Comparison of ENCODE assay signal across 10 cellular contexts in genomic region chr7:45402480-45403218, GRCh38.
DNase-seq lines count a peak whose midpoint lies in the region; ATAC-seq, FAIRE-seq and TF ChIP-seq lines count a peak whose summit lies in the region.
"Had no signal": no experiment of that assay in that cellular context is flagged by ENCODE, and none has a peak within 500 bp of the region (broad histone marks: within the 10 kb centered on the region; RNA-seq: fewer than 3 reads in every experiment).

No MANE protein-coding gene starts in this region.

- in situ Hi-C loops in GM12878 (cut with MboI): no loop called here

- DNase-seq in MV-4-11 (lab: John Stamatoyannopoulos, UW): peak; percentile 98
- peak; percentile 3 for DNase-seq in GM12878 (ENCODE audit: low read depth, low spot score)
- DNase-seq in osteoblast (ENCODE audit: insufficient read length, low spot score, missing footprints): peak; percentile 18
- DNase-seq in HT-29 (ENCODE audit: low spot score): no peak
- DNase-seq in midbrain (lab: John Stamatoyannopoulos, UW): no peak
- no peak for DNase-seq in NCI-H1105 (lab: John Stamatoyannopoulos, UW)

- BruUV-seq in GM12878 (replicated peaks; lab: Mats Ljungman, UMichigan): no TSS peak

- no peaks in the 10 kb centered on the region; a peak in 1 of 4 replicates for H3K27me3 ChIP-seq in GM12878 (replicated peaks in 1 of 2; ENCODE audit: control insufficient read depth in 2 of 2, insufficient read depth in 2 of 2, low read length in 1 of 2)
- no peaks in the 10 kb centered on the region for H3K27me3 ChIP-seq in osteoblast (ENCODE audit: insufficient read depth, low read length)

- peak; percentile 84 for ATAC-seq in GM18868 (IDR thresholded peaks at IDR 0.05; ENCODE audit: unreplicated experiment)
- no peak for ATAC-seq in GM12878
- no peak for ATAC-seq in GM18907 (IDR thresholded peaks at IDR 0.05; ENCODE audit: unreplicated experiment)

- TF ChIP-seq CTCF in GM12878 (IDR thresholded peaks at IDR 0.05 in 2 of 3, conservative IDR thresholded peaks at IDR 0.05 in 1 of 3; ENCODE audit: control insufficient read depth in 2 of 3, extremely low read depth in 1 of 3, insufficient read depth in 1 of 3, low read depth in 3 of 3, low read length in 3 of 3): no peak
- TF ChIP-seq CTCF in osteoblast (IDR thresholded peaks at IDR 0.05; ENCODE audit: extremely low read depth, low read depth, low read length): no peak

- H3K4me2 ChIP-seq in GM12878 (ENCODE audit: control insufficient read depth, insufficient read depth) (no peak overlapping the region), osteoblast (ENCODE audit: insufficient read depth, low read length) (no peak overlapping the region)

- RAD21 ChIA-PET in GM12878 (lab: Charles Lee; ENCODE audit: unreplicated experiment): no interaction called here

- no peak for TF ChIP-seq RAD21 in GM12878 (IDR thresholded peaks at IDR 0.05; ENCODE audit: insufficient read depth, low read depth, low read length)

- H3K79me2 ChIP-seq in GM12878 (ENCODE audit: control insufficient read depth, insufficient read depth, low read length) (no peaks in the 10 kb centered on the region), osteoblast (ENCODE audit: insufficient read depth, low read length) (no peaks in the 10 kb centered on the region)
- H3K79me2 ChIP-seq: parathyroid adenoma had no signal

- H3K4me3 ChIP-seq in GM12878 (no peak overlapping the region), osteoblast (ENCODE audit: insufficient read depth, low read length) (no peak overlapping the region)

- no peak for FAIRE-seq in GM12878 (lab: Jason Lieb, UNC)
- FAIRE-seq: H1 had no signal

- TF ChIP-seq EP300 in GM12878 (IDR thresholded peaks at IDR 0.05; ENCODE audit: borderline replicate concordance in 1 of 2, control insufficient read depth in 1 of 2, low read depth in 2 of 2, low read length in 2 of 2): no peak

- intact Hi-C loops in GM12878 (cut with micrococcal nuclease; ENCODE audit: unreplicated experiment): no loop called here

- SMC1A ChIA-PET in GM12878 (lab: Charles Lee; ENCODE audit: uncharacterized antibody, unreplicated experiment): no interaction called here

- H4K20me1 ChIP-seq in GM12878 (ENCODE audit: control insufficient read depth, insufficient read depth) (no peaks in the 10 kb centered on the region), osteoblast (ENCODE audit: insufficient read depth, low read length) (no peaks in the 10 kb centered on the region)

- H3K4me1 ChIP-seq in GM12878 (ENCODE audit: control insufficient read depth, insufficient read depth, low read length) (no peaks in the 10 kb centered on the region), osteoblast (ENCODE audit: insufficient read depth, low read length) (no peaks in the 10 kb centered on the region)
- H3K4me1 ChIP-seq: parathyroid adenoma had no signal

- no peaks in the 10 kb centered on the region for H3K36me3 ChIP-seq in GM12878 (ENCODE audit: control insufficient read depth in 2 of 2, insufficient read depth in 2 of 2, low read length in 1 of 2)
- no peaks in the 10 kb centered on the region for H3K36me3 ChIP-seq in osteoblast (ENCODE audit: insufficient read depth, low read length)

- H3K9ac ChIP-seq in GM12878 (ENCODE audit: control insufficient read depth, insufficient read depth, low read length): no peak overlapping the region
- H3K9ac ChIP-seq: parathyroid adenoma had no signal

- H2AFZ ChIP-seq in GM12878 (ENCODE audit: control insufficient read depth, low read depth, low read length) (no peak overlapping the region), osteoblast (ENCODE audit: low read length) (no peak overlapping the region)
- H2AFZ ChIP-seq: parathyroid adenoma had no signal

- POLR2A ChIA-PET in GM12878 (lab: Charles Lee): no interaction called here

- TF ChIP-seq POLR2A in GM12878 (IDR thresholded peaks at IDR 0.05; ENCODE audit: low read depth, low read length): no peak

- H3K9me3 ChIP-seq in GM12878 (replicated peaks; ENCODE audit: control insufficient read depth, insufficient read depth, low read length) (no peaks in the 10 kb centered on the region), osteoblast (ENCODE audit: low read depth, low read length) (no peaks in the 10 kb centered on the region)

- WGBS in GM12878 (ENCODE audit: insufficient coverage, insufficient replicate concordance, low lambda C conversion rate, missing lambda C conversion rate): 3% methylated on average over 2 of the region's 2 CpGs

- CTCF ChIA-PET in GM12878 (lab: Yijun Ruan, JAX): no interaction called here

- no peak overlapping the region for H3K27ac ChIP-seq in GM12878 (ENCODE audit: control insufficient read depth, insufficient read depth)
- H3K27ac ChIP-seq in osteoblast (ENCODE audit: low read depth, low read length): no peak overlapping the region
- H3K27ac ChIP-seq: parathyroid adenoma had no signal

TF ChIP-seq in GM12878, 131 proteins besides CTCF, POLR2A, EP300 and RAD21:
- TF ChIP-seq PRDM15 (CRISPR knock-in tag; IDR thresholded peaks at IDR 0.05) (no peak), RUNX3 (IDR thresholded peaks at IDR 0.05; ENCODE audit: low read length) (peak; percentile 34; the same call in 1 of the 2 replicates)

Comparison
In these comparisons a context has a peak if more than half of its experiments do, and no peak if none do; other contexts are left out.
1. DNase-seq: peak in MV-4-11 (single experiment), GM12878 (single experiment) and osteoblast (single experiment); none in HT-29 (single experiment), midbrain (single experiment) and NCI-H1105 (single experiment).